Comparison of ENCODE assay signal across 13 cellular contexts in genomic region chr11:116792869-116793475, GRCh38. TPM values are rescaled to one million over a fixed set of nuclear protein-coding genes. Genes with fewer than 3 reads are reported as not detected.
DNase-seq lines count a peak whose midpoint lies in the region; ATAC-seq and TF ChIP-seq lines count a peak whose summit lies in the region.
"Had no signal": no experiment of that assay in that cellular context is flagged by ENCODE, and none has a peak within 500 bp of the region (broad histone marks: within the 10 kb centered on the region; RNA-seq: fewer than 3 reads in every experiment).

No MANE protein-coding gene starts in this region.

- no peak overlapping the region for H3K27ac ChIP-seq in RWPE2 (ENCODE audit: poor library complexity, severe bottlenecking)
- H3K27ac ChIP-seq: dorsolateral prefrontal cortex, sigmoid colon, vagina had no signal

- no peaks in the 10 kb centered on the region for H3K36me3 ChIP-seq in RWPE2 (ENCODE audit: low read depth)
- H3K36me3 ChIP-seq: sigmoid colon, vagina had no signal

- H3K4me1 ChIP-seq in RWPE2 (ENCODE audit: insufficient read depth, poor library complexity, severe bottlenecking) = peaks cover 7% of the 10 kb centered on the region

- TF ChIP-seq CTCF in RWPE2 (IDR thresholded peaks at IDR 0.05; ENCODE audit: poor library complexity, severe bottlenecking) = no peak

- H3K4me3 ChIP-seq in RWPE2 (ENCODE audit: severe bottlenecking) = no peak overlapping the region
- H3K4me3 ChIP-seq: dorsolateral prefrontal cortex, mucosa of descending colon, sigmoid colon, vagina had no signal

- H3K27me3 ChIP-seq in RWPE2 (ENCODE audit: insufficient read depth, poor library complexity, severe bottlenecking) = no peaks in the 10 kb centered on the region
- H3K27me3 ChIP-seq: dorsolateral prefrontal cortex, sigmoid colon, vagina had no signal

- DNase-seq in Daoy (ENCODE audit: low read depth) (peak; percentile 59), RWPE2 (ENCODE audit: low spot score) (no peak), hepatic stellate cell (ENCODE audit: low spot score) (peak; percentile 73), mucosa of gallbladder (ENCODE audit: low spot score) (no peak), NCI-H2227 (lab: John Stamatoyannopoulos, UW; ENCODE audit: unreplicated experiment) (no peak)
- DNase-seq: activated gamma-delta T cell treated with Interleukin-2 at 50 U/mL for 16 hours, dorsolateral prefrontal cortex, mucosa of descending colon, NCI-H510A treated with DMSO at 0.1 percent for 48 hours, sigmoid colon had no signal

- H3K9me3 ChIP-seq in RWPE2 (ENCODE audit: severe bottlenecking) = no peaks in the 10 kb centered on the region
- H3K9me3 ChIP-seq: mucosa of descending colon, sigmoid colon, vagina had no signal

- ATAC-seq in RWPE2 (ENCODE audit: low read depth) = peak; percentile 93
- ATAC-seq in HG03457 (IDR thresholded peaks at IDR 0.05; ENCODE audit: unreplicated experiment) = no peak

RNA-seq across cellular contexts. Expression of gene APOA5, which starts 1.3 kb away (rescaled TPM):
- total RNA-seq in Daoy (2014; rRNA removed; shearing (Covaris generic)) = not detected in 2 replicates
- total RNA-seq in mucosa of gallbladder = 0.29 TPM
- total RNA-seq: mucosa of descending colon, sigmoid colon, SK-MEL-5, vagina had no signal

RNA-seq across cellular contexts. Expression of gene ZPR1, which starts 5.1 kb away (rescaled TPM):
- total RNA-seq in Daoy (2014; rRNA removed; shearing (Covaris generic)) = 84.1 and 122 TPM in 2 replicates
- 48.1 TPM for total RNA-seq in mucosa of gallbladder

RNA-seq across cellular contexts. Expression of gene BUD13, which starts 20.2 kb away (rescaled TPM):
- total RNA-seq in Daoy (2014; rRNA removed; shearing (Covaris generic)) = 23.2 and 31.8 TPM in 2 replicates
- total RNA-seq in mucosa of gallbladder = 14.0 TPM

RNA-seq across cellular contexts. Expression of gene APOA4, which starts 30.1 kb away (rescaled TPM):
- not detected in 2 replicates for total RNA-seq in Daoy (2014; rRNA removed; shearing (Covaris generic))
- total RNA-seq in mucosa of gallbladder = not detected
- total RNA-seq: dorsolateral prefrontal cortex, mucosa of descending colon, sigmoid colon, SK-MEL-5, vagina had no signal

RNA-seq across cellular contexts. Expression of gene APOC3, which starts 36.7 kb away (rescaled TPM):
- total RNA-seq in Daoy (2014; rRNA removed; shearing (Covaris generic)) = not detected in 2 replicates
- total RNA-seq in mucosa of gallbladder = 8.4 TPM
- total RNA-seq: dorsolateral prefrontal cortex, sigmoid colon, SK-MEL-5, vagina had no signal

Comparison
In these comparisons a context has a peak if more than half of its experiments do, and no peak if none do; other contexts are left out.
1. DNase-seq: peak in Daoy (single experiment) and hepatic stellate cell (single experiment); none in RWPE2 (single experiment), mucosa of gallbladder (single experiment) and NCI-H2227 (single experiment).